In the genomic region with DNA sequence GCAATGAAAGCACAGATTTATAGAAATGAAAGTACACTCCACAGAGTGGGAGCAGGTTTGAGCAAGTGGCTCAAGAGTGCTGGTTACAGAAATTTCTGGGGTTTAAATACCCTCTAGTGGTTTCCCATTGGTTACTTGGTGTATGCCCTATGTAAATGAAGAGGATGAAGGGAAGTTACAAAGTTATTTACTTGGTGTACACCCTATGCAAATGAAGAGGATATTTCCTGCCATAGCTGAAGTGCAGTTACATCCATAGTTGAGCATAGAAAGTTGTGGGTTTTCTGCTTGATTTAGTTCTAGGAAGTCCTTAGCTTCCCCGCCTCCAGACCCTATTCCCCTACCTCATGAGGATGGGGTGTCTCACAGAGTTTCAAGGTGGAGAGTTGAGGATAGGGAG, we compare ENCODE assay signal across 21 cellular contexts. TPM values are rescaled to one million over a fixed set of nuclear protein-coding genes. Genes with fewer than 3 reads are reported as not detected.
"Had no signal": no experiment of that assay in that cellular context is flagged by ENCODE, and none has a peak within 500 bp of the region (broad histone marks: within the 10 kb centered on the region; RNA-seq: fewer than 3 reads in every experiment).

No MANE protein-coding gene starts in this region.

- H3K27me3 ChIP-seq: testis, upper lobe of left lung had no signal

- ATAC-seq: activated T-cell treated with anti-CD3 and anti-CD28 coated beads, Interleukin-2, amount 50 U/mL, for 4 hours; left lobe of liver; naive thymus-derived CD4-positive, alpha-beta T cell; sciatic nerve had no signal

- H3K9me3 ChIP-seq: testis, upper lobe of left lung had no signal

- H3K36me3 Mint-ChIP-seq: brain had no signal

- H3K36me3 ChIP-seq: upper lobe of left lung had no signal

- DNase-seq: activated CD4-positive, alpha-beta T cell treated with anti-CD3 and anti-CD28 coated beads for 48 hours; activated CD8-positive, alpha-beta memory T cell treated with anti-CD3 and anti-CD28 coated beads, Interleukin-2, amount 50 U/mL, for 48 hours; activated naive CD4-positive, alpha-beta T cell treated with Interleukin-2 at 50 U/mL for 16 hours; activated T-cell treated with anti-CD3 and anti-CD28 coated beads, Interleukin-2, amount 50 U/mL, for 4 hours; anterior cingulate cortex; effector CD4-positive, alpha-beta T cell; kidney; naive thymus-derived CD4-positive, alpha-beta T cell; small intestine; stimulated activated CD4-positive, alpha-beta T cell treated with anti-CD3 and anti-CD28 coated beads, Interleukin-2, amount 100 ng/mL, for 24 hours; stimulated activated naive CD4-positive, alpha-beta T cell; testis; upper lobe of left lung had no signal

- H3K4me3 ChIP-seq: lung, testis, upper lobe of left lung had no signal

- H3K27ac ChIP-seq: testis, upper lobe of left lung had no signal

- H3K4me1 Mint-ChIP-seq: brain had no signal

- FAIRE-seq: endometrium, kidney, small intestine had no signal

- H3K4me3 Mint-ChIP-seq: activated T-cell treated with anti-CD3 and anti-CD28 coated beads, Interleukin-2, amount 50 U/mL, for 4 hours; brain; naive thymus-derived CD4-positive, alpha-beta T cell had no signal

- H3K4me1 ChIP-seq: testis had no signal

RNA-seq across cellular contexts. Expression of a gene that starts 22.7 kb away (rescaled TPM):
- total RNA-seq: cardiac septum, chondrocyte, osteoblast had no signal
